Comparison of ENCODE assay signal across 7 cellular contexts in genomic region chr6:17962436-17963031, GRCh38. TPM values are rescaled to one million over a fixed set of nuclear protein-coding genes. Genes with fewer than 3 reads are reported as not detected.
DNase-seq lines count a peak whose midpoint lies in the region; TF ChIP-seq lines count a peak whose summit lies in the region.

No MANE protein-coding gene starts in this region.

- H3K4me3 ChIP-seq in adrenal gland = no peak overlapping the region
- H3K4me3 ChIP-seq in transverse colon = no peak overlapping the region

- no peak for TF ChIP-seq EP300 in transverse colon (IDR thresholded peaks at IDR 0.05; ENCODE audit: low read depth)

- H3K27ac ChIP-seq in adrenal gland (peak overlapping the region in 1 of 5 donors; percentile 2), transverse colon (peak overlapping the region; percentile 44 to 77 (median 56))

- no peaks in the 10 kb centered on the region for H3K36me3 ChIP-seq in adrenal gland (replicated peaks in 1 of 2)
- H3K36me3 ChIP-seq in transverse colon = no peaks in the 10 kb centered on the region

- TF ChIP-seq CTCF in adrenal gland (IDR thresholded peaks at IDR 0.05) = no peak
- TF ChIP-seq CTCF in transverse colon (IDR thresholded peaks at IDR 0.05) = no peak

- H3K27me3 ChIP-seq in adrenal gland (no peaks in the 10 kb centered on the region), transverse colon (no peaks in the 10 kb centered on the region)

- peaks cover 7 to 39% of the 10 kb centered on the region in 2 donors for H3K4me1 ChIP-seq in adrenal gland (replicated peaks in 1 of 2)
- H3K4me1 ChIP-seq in transverse colon = peaks cover 12 to 38% (median 16%) of the 10 kb centered on the region in 4 donors

- in situ Hi-C loops in transverse colon (cut with MboI; ENCODE audit: low pct_ligation_motif_present in 1 of 4, low pct_unique_long_range_greater_than_20kb in 1 of 4, low sequenced_read_pairs in 3 of 4) = no loop called here

- WGBS in adrenal gland, 4 donors = 41 to 53% (median 49%) methylated on average over 6 of the region's 6 CpGs
- 33 to 57% methylated on average over 4 to 6 of the region's 6 CpGs for WGBS in transverse colon (ENCODE audit: low coverage in 1 of 2), 2 donors

- intact Hi-C loops in adrenal gland (cut with DNase I) (no loop called here), transverse colon (cut with DNase I; ENCODE audit: low total_unique reads) (no loop called here)

- DNase-seq in HUDEP-2 (lab: John Stamatoyannopoulos, UW; ENCODE audit: unreplicated experiment in 76 of 76) (peak in 75 of 76 experiments; percentile 33 to 100 (median 98)), adrenal gland (peak in 5 of 7 donors; percentile 12 to 64 (median 37)), hepatic stellate cell (ENCODE audit: low spot score) (peak; percentile 96), transverse colon (peak; percentile 51), NCI-H1436 treated with DMSO at 0.1 percent for 48 hours (lab: John Stamatoyannopoulos, UW) (no peak), NCI-H1417 treated with DMSO at 0.1 percent for 48 hours (lab: John Stamatoyannopoulos, UW) (no peak)
- no peak for DNase-seq in activated T-cell treated with anti-CD3 and anti-CD28 coated beads, Interleukin-2, amount 50 U/mL, for 1 hour

- no peak for TF ChIP-seq POLR2A in adrenal gland (IDR thresholded peaks at IDR 0.05)
- no peak for TF ChIP-seq POLR2A in transverse colon (IDR thresholded peaks at IDR 0.05)

- H3K9me3 ChIP-seq in adrenal gland (replicated peaks in 1 of 3) (no peaks in the 10 kb centered on the region), transverse colon (no peaks in the 10 kb centered on the region)

RNA-seq across cellular contexts. Expression of gene KIF13A, which starts 24.9 kb away (rescaled TPM):
- total RNA-seq in adrenal gland (10 to 100 TPM; 27.3 to 91.6 (median 57.6) TPM), transverse colon (10 to 100 TPM; 36.3 to 47.5 (median 38.1) TPM)
- 10 to 100 TPM; 17.4 to 25.3 (median 17.9) TPM for polyA plus RNA-seq in adrenal gland

Comparison
In these comparisons a context has a peak if more than half of its experiments do, and no peak if none do; other contexts are left out.
1. DNase-seq: peak in HUDEP-2 (75 of 76), adrenal gland (5 of 7), hepatic stellate cell (single experiment) and transverse colon (single experiment); none in activated T-cell treated with anti-CD3 and anti-CD28 coated beads, Interleukin-2, amount 50 U/mL, for 1 hour (single experiment), NCI-H1436 treated with DMSO at 0.1 percent for 48 hours (single experiment) and NCI-H1417 treated with DMSO at 0.1 percent for 48 hours (single experiment).